In the genomic region with DNA sequence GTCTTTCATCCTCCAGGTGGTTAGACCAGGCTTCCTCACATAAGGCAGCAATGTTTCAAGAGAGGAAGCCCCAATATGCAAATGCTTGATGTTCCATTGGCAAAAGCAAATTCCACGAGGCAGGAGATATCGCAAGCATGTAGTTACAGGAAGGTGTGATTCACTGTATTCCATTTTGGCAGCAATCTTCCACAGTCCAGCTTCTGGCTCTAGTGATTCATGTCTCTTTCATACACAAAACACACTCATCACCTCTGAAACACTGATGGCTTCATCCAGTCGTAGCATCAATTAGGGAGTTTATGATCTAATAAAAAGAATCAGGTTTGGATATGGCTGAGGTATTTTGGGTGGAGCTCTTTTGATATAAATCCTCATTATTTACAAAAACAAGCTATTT, we compare ENCODE assay signal across 15 cellular contexts.
DNase-seq lines count a peak whose midpoint lies in the region; FAIRE-seq and TF ChIP-seq lines count a peak whose summit lies in the region.
"Had no signal": no experiment of that assay in that cellular context is flagged by ENCODE, and none has a peak within 500 bp of the region (broad histone marks: within the 10 kb centered on the region; RNA-seq: fewer than 3 reads in every experiment).

No MANE protein-coding gene starts in this region.

- DNase-seq in NCI-H446 treated with DMSO at 0.1 percent for 48 hours (lab: John Stamatoyannopoulos, UW) (peak; percentile 2), NCI-H446 (lab: John Stamatoyannopoulos, UW) (no peak), amniotic stem cell (lab: John Stamatoyannopoulos, UW) (peak; percentile 39), fibroblast of the aortic adventitia (ENCODE audit: low read depth) (peak; percentile 86), urothelium cell line (ENCODE audit: low spot score) (peak; percentile 9), NCI-H774 (lab: John Stamatoyannopoulos, UW) (no peak), NCI-H524 treated with DMSO at 0.1 percent for 48 hours (lab: John Stamatoyannopoulos, UW) (no peak)
- no peak for DNase-seq in central memory CD4-positive, alpha-beta T cell
- DNase-seq: activated CD4-positive, alpha-beta memory T cell treated with anti-CD3 and anti-CD28 coated beads, Interleukin-2, amount 10 ng/mL, durations not matched to agents 7 days and 5 days; Caco-2; NCI-H1930; nucleus accumbens; SHP77 treated with DMSO at 0.1 percent for 48 hours; spleen had no signal

- no peak for TF ChIP-seq CTCF in fibroblast of the aortic adventitia (IDR thresholded peaks at IDR 0.05; ENCODE audit: insufficient read depth, low read length)

- no peak overlapping the region for H3K4me3 ChIP-seq in fibroblast of the aortic adventitia (ENCODE audit: low read depth, low read length)
- H3K4me3 ChIP-seq: esophagus muscularis mucosa, spleen had no signal

- no peak for FAIRE-seq in urothelium cell line (lab: Jason Lieb, UNC)

Comparison
In these comparisons a context has a peak if more than half of its experiments do, and no peak if none do; other contexts are left out.
1. DNase-seq: peak in NCI-H446 treated with DMSO at 0.1 percent for 48 hours (single experiment), amniotic stem cell (single experiment), fibroblast of the aortic adventitia (single experiment) and urothelium cell line (single experiment); none in NCI-H446 (0 of 2), central memory CD4-positive, alpha-beta T cell (single experiment), NCI-H774 (single experiment) and NCI-H524 treated with DMSO at 0.1 percent for 48 hours (single experiment).